In the genomic region with DNA sequence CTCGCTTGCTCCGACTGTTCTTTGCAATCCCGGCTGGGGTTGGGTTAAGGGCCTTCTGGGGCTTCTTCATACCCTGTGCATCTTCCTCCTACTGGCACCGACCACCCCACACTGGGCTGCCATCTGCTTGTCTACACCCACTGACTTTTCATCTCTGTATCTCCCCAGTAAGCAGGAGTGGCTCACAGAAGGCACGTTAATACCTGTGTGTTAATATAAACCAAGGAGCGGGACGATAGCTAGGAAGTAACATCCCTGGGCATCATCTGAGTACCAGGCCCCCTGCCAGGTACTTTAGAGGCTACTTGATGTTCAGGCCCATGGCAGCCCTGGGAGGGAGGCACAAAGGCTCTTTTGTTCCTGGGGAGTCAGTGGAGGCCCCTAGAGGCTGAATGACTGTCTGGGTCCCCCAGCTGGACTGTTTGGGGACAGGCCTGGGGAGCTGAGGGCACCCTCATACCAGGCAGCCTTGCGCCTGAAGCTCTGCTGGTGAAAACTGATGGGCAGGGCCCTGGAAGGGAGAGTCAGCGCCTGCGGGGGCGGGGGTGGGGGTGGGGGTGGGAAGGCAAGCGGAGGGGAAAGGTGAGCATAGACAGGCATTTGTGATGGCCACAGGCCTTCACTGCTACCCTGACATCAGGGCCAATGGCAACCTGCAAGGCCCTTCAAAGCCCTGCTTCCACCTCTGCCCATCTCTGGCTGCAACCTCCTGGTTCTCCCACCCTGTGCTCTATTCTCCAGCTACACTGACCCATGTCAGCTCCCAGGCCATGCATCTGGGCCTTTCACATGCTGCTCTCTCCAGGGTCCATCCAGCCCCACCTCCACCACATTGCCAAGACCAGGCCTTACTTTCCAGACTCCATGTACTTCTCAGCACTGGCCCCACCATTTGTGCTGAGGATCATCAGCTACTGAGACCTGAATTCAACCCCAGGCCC, we compare ENCODE assay signal across 9 cellular contexts. TPM values are rescaled to one million over a fixed set of nuclear protein-coding genes. Genes with fewer than 3 reads are reported as not detected.
DNase-seq lines count a peak whose midpoint lies in the region; ATAC-seq, FAIRE-seq and TF ChIP-seq lines count a peak whose summit lies in the region.
"Had no signal": no experiment of that assay in that cellular context is flagged by ENCODE, and none has a peak within 500 bp of the region (broad histone marks: within the 10 kb centered on the region; RNA-seq: fewer than 3 reads in every experiment).

No MANE protein-coding gene starts in this region.

- peak overlapping the region; percentile 26 for H3K27ac ChIP-seq in CD8-positive, alpha-beta memory T cell (ENCODE audit: low read depth, low read length)
- H3K27ac ChIP-seq in HUES6 (ENCODE audit: low read depth, low read length) = no peak overlapping the region
- H3K27ac ChIP-seq in ascending aorta = peak overlapping the region; percentile 84 to 94
- H3K27ac ChIP-seq in lower lobe of right lung = peak overlapping the region; percentile 95
- H3K27ac ChIP-seq in thymus (ENCODE audit: low read depth) = peak overlapping the region; percentile 87

- no peak for ATAC-seq in lower lobe of right lung

- no peak for FAIRE-seq in GM12892 (lab: Jason Lieb, UNC)

- DNase-seq in CD8-positive, alpha-beta memory T cell = no peak
- DNase-seq in ascending aorta (ENCODE audit: low spot score in 2 of 2) (peak in 1 of 2 donors; percentile 65), lower lobe of right lung (no peak), CD1c-positive myeloid dendritic cell (ENCODE audit: extremely low spot score) (no peak), GM12892 (ENCODE audit: insufficient read length) (no peak), NCI-H2171 (lab: John Stamatoyannopoulos, UW) (no peak)

- no peaks in the 10 kb centered on the region for H3K9me3 ChIP-seq in CD8-positive, alpha-beta memory T cell (ENCODE audit: low read length)
- no peaks in the 10 kb centered on the region for H3K9me3 ChIP-seq in HUES6 (ENCODE audit: control insufficient read depth, insufficient read depth, low read depth, low read length)
- H3K9me3 ChIP-seq in ascending aorta = no peaks in the 10 kb centered on the region
- no peaks in the 10 kb centered on the region for H3K9me3 ChIP-seq in lower lobe of right lung
- no peaks in the 10 kb centered on the region for H3K9me3 ChIP-seq in thymus (ENCODE audit: control insufficient read depth)

- no peaks in the 10 kb centered on the region for H3K9me3 Mint-ChIP-seq in CD8-positive, alpha-beta memory T cell

- intact Hi-C loops in ascending aorta (cut with DNase I) (loop anchor here (1.0 to 2.0 kb wide), 7 partner anchors 21 to 713 kb away; partner anchors contain the start of genes CCNK, CYP46A1, SETD3 and WDR25), lower lobe of right lung (cut with DNase I) (no loop called here)

- peaks cover 13% of the 10 kb centered on the region for H3K4me1 ChIP-seq in CD8-positive, alpha-beta memory T cell (ENCODE audit: insufficient read depth, low read length)
- H3K4me1 ChIP-seq in HUES6 (ENCODE audit: control insufficient read depth, insufficient read depth, low read length) = peaks cover 14% of the 10 kb centered on the region
- peaks cover 0 to 9% of the 10 kb centered on the region in 2 donors for H3K4me1 ChIP-seq in ascending aorta
- H3K4me1 ChIP-seq in lower lobe of right lung = peaks cover 16% of the 10 kb centered on the region
- no peaks in the 10 kb centered on the region for H3K4me1 ChIP-seq in thymus (ENCODE audit: control insufficient read depth, insufficient read depth, low read length)

- no peaks in the 10 kb centered on the region for H3K27me3 ChIP-seq in CD8-positive, alpha-beta memory T cell (ENCODE audit: insufficient read depth, low read length, poor library complexity, severe bottlenecking)
- H3K27me3 ChIP-seq in HUES6 (ENCODE audit: control insufficient read depth, insufficient read depth, low read length) (no peaks in the 10 kb centered on the region), ascending aorta (no peaks in the 10 kb centered on the region), lower lobe of right lung (ENCODE audit: low read depth) (no peaks in the 10 kb centered on the region), thymus (ENCODE audit: control insufficient read depth, insufficient read depth) (no peaks in the 10 kb centered on the region)

- H3K36me3 Mint-ChIP-seq in CD8-positive, alpha-beta memory T cell = no peaks in the 10 kb centered on the region

- no peaks in the 10 kb centered on the region for H3K27me3 Mint-ChIP-seq in CD8-positive, alpha-beta memory T cell

- 71% methylated on average over 12 of the region's 12 CpGs for WGBS in thymus

- POLR2A ChIA-PET in CD8-positive, alpha-beta memory T cell (lab: Charles Lee) = interaction anchor here (0.5 to 1.5 kb wide), 6 partner anchors 21 to 212 kb away, joined by 3 to 5 read pairs (median 4); no protein-coding TSS in a partner anchor

- no peak for TF ChIP-seq CTCF in ascending aorta (IDR thresholded peaks at IDR 0.05)
- TF ChIP-seq CTCF in lower lobe of right lung (IDR thresholded peaks at IDR 0.05) = no peak

- no peaks in the 10 kb centered on the region for H3K36me3 ChIP-seq in CD8-positive, alpha-beta memory T cell (ENCODE audit: insufficient read depth, low read length)
- no peaks in the 10 kb centered on the region for H3K36me3 ChIP-seq in HUES6 (ENCODE audit: control insufficient read depth, insufficient read depth, low read length)
- no peaks in the 10 kb centered on the region for H3K36me3 ChIP-seq in ascending aorta
- no peaks in the 10 kb centered on the region for H3K36me3 ChIP-seq in lower lobe of right lung
- H3K36me3 ChIP-seq in thymus (ENCODE audit: control insufficient read depth, insufficient read depth) = no peaks in the 10 kb centered on the region

- peak overlapping the region; percentile 55 to 82 (median 68) for H3K4me3 Mint-ChIP-seq in CD8-positive, alpha-beta memory T cell

- H3K9ac ChIP-seq in HUES6 (ENCODE audit: low read length) = peak overlapping the region; percentile 59

- H3K27ac Mint-ChIP-seq in CD8-positive, alpha-beta memory T cell = peak overlapping the region; percentile 85 to 97 (median 91)

- CTCF ChIA-PET in CD8-positive, alpha-beta memory T cell (lab: Charles Lee) = interaction anchor here (0.6 to 5.1 kb wide), 73 partner anchors 8 to 262 kb away, joined by 3 to 69 read pairs (median 5); partner anchors contain the start of gene EVL

- peak overlapping the region; percentile 4 for H3K4me3 ChIP-seq in CD8-positive, alpha-beta memory T cell (ENCODE audit: low read length)
- H3K4me3 ChIP-seq in HUES6 (ENCODE audit: low read depth, low read length) (0 out of 2 replicates have a peak overlapping the region, but pooled peaks have one; percentile 3), ascending aorta (peak overlapping the region; percentile 54 to 68), lower lobe of right lung (peak overlapping the region; percentile 54), thymus (ENCODE audit: low read length) (peak overlapping the region; percentile 30)

- peaks cover 10 to 13% (median 12%) of the 10 kb centered on the region in 3 donors for H3K4me1 Mint-ChIP-seq in CD8-positive, alpha-beta memory T cell

- no peak for TF ChIP-seq POLR2A in GM12892 (IDR thresholded peaks at IDR 0.05; ENCODE audit: low read depth, low read length)

RNA-seq across cellular contexts. Expression of gene DEGS2, which starts 34.2 kb away (rescaled TPM):
- total RNA-seq in CD8-positive, alpha-beta memory T cell = under 1 TPM; 0.35 to 0.42 TPM
- polyA plus RNA-seq in CD8-positive, alpha-beta memory T cell = 0.72 TPM
- total RNA-seq in ascending aorta = 1.6 TPM
- total RNA-seq in lower lobe of right lung = 5.8 TPM
- polyA plus RNA-seq in thymus = 2.1 TPM
- 0.17 TPM for polyA plus RNA-seq in GM12892 (2012; ENCODE audit: missing spikeins)
- total RNA-seq: RPMI7951 had no signal

RNA-seq across cellular contexts. Expression of gene YY1, which starts 45.3 kb away (rescaled TPM):
- total RNA-seq in CD8-positive, alpha-beta memory T cell = 100 to 1,000 TPM; 109 to 116 TPM
- 24.2 TPM for polyA plus RNA-seq in CD8-positive, alpha-beta memory T cell
- total RNA-seq in ascending aorta (42.4 TPM), lower lobe of right lung (74.8 TPM)
- 72.3 TPM for polyA plus RNA-seq in thymus
- polyA plus RNA-seq in GM12892 (2012; ENCODE audit: missing spikeins) = 56.6 TPM

Comparison
In these comparisons a context has a peak if more than half of its experiments do, and no peak if none do; other contexts are left out.
1. H3K4me3 ChIP-seq: peak in every context shown above with its lines; median percentile 61 in ascending aorta; 54 in lower lobe of right lung; 30 in thymus; 4 in CD8-positive, alpha-beta memory T cell; 3 in HUES6.